15 cellular contexts compared by ENCODE assay signal in the genomic region with DNA sequence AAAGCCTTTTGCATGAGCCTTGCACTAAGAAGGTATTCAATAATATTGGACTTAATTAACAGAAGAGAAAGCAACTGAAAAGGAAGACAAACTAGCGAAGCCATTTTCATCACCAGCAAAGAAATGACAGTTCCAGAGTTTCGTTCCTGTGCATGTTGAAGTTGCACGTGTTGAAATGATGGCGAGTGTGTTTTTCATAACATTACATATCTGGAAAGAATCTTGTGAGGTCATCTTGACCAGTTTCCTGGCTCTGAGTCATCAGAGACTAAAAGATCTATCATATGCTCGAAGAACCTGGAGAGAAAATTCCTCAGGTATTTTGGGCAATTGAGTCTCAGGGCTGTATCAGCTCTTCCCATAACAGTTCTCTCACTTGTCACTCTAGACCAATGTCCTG.
DNase-seq lines count a peak whose midpoint lies in the region; ATAC-seq and TF ChIP-seq lines count a peak whose summit lies in the region.
"Had no signal": no experiment of that assay in that cellular context is flagged by ENCODE, and none has a peak within 500 bp of the region (broad histone marks: within the 10 kb centered on the region; RNA-seq: fewer than 3 reads in every experiment).

No MANE protein-coding gene starts in this region.

- no peak for TF ChIP-seq CTCF in IMR-90 (conservative IDR thresholded peaks at IDR 0.05; ENCODE audit: low read depth, low read length)
- TF ChIP-seq CTCF in astrocyte of the spinal cord (IDR thresholded peaks at IDR 0.05; ENCODE audit: low read depth, low read length): no peak

- H3K27ac ChIP-seq in IMR-90 (ENCODE audit: insufficient read depth, low read length) (no peak overlapping the region), caudate nucleus (ENCODE audit: low read depth, low read length) (no peak overlapping the region)

- no peaks in the 10 kb centered on the region for H3K27me3 ChIP-seq in IMR-90 (ENCODE audit: control insufficient read depth, insufficient read depth, low read length)

- no peak overlapping the region for H3K4ac ChIP-seq in IMR-90 (ENCODE audit: low read depth, low read length)

- peak overlapping the region; percentile 17; the same call in 1 of the 2 replicates for H3K14ac ChIP-seq in IMR-90 (replicated peaks; ENCODE audit: low read depth, low read length)

- H2AK9ac ChIP-seq in IMR-90 (replicated peaks; ENCODE audit: low read depth, low read length, poor library complexity): no peak overlapping the region

- no peak overlapping the region for H3K56ac ChIP-seq in IMR-90 (ENCODE audit: extremely low read depth, insufficient read depth, low read length)

- in situ Hi-C loops in IMR-90 (cut with MboI; ENCODE audit: low sequenced_read_pairs): no loop called here
- in situ Hi-C loops in astrocyte of the spinal cord (cut with HindIII; ENCODE audit: low sequenced_read_pairs): no loop called here

- no peak overlapping the region for H3K9ac ChIP-seq in IMR-90 (ENCODE audit: low read depth, low read length)

- H2AFZ ChIP-seq in IMR-90 (replicated peaks; ENCODE audit: low read length, poor library complexity): no peak overlapping the region

- CTCF ChIA-PET in IMR-90 (lab: Yijun Ruan, JAX): interaction anchor here (0.9 to 1.3 kb wide), 2 partner anchors 66 to 100 kb away, joined by 3 read pairs; no protein-coding TSS in a partner anchor

- intact Hi-C loops in IMR-90 (cut with micrococcal nuclease): no loop called here

- peak overlapping the region; percentile 57; the same call in 1 of the 2 replicates for H2BK20ac ChIP-seq in IMR-90 (ENCODE audit: low read depth, low read length)

- H3K9me3 ChIP-seq in IMR-90 (ENCODE audit: control insufficient read depth, insufficient read depth, low read length): no peaks in the 10 kb centered on the region

- H3K23ac ChIP-seq in IMR-90 (ENCODE audit: low read depth, low read length): peak overlapping the region; percentile 64; the same call in 1 of the 2 replicates

- no CpG with 5 or more reads among the region's 5 CpGs for WGBS in IMR-90 (ENCODE audit: extremely low coverage in 2 of 2, insufficient read length in 1 of 2), 2 experiments

- dilution Hi-C loops in IMR-90 (cut with HindIII; ENCODE audit: low sequenced_read_pairs, unreplicated experiment): no loop called here

- no peak overlapping the region for H4K5ac ChIP-seq in IMR-90 (ENCODE audit: low read depth, low read length)

- peak; percentile 46; the same call in 1 of the 2 replicates for ATAC-seq in IMR-90 (ENCODE audit: low read depth)
- no peak for ATAC-seq in HG03439 (IDR thresholded peaks at IDR 0.05; ENCODE audit: unreplicated experiment)
- ATAC-seq in GM18517 (IDR thresholded peaks at IDR 0.05; ENCODE audit: unreplicated experiment): no peak
- ATAC-seq: activated T-cell treated with anti-CD3 and anti-CD28 coated beads, Interleukin-2, amount 50 U/mL, for 4 hours had no signal

- 0 out of 2 replicates have a peak overlapping the region, but pooled peaks have one; percentile 5 for H2AK5ac ChIP-seq in IMR-90 (ENCODE audit: low read depth, low read length)

- no TSS peak for BruUV-seq in IMR-90 (replicated peaks; lab: Mats Ljungman, UMichigan)

- no peaks in the 10 kb centered on the region for H3K36me3 ChIP-seq in IMR-90 (ENCODE audit: control insufficient read depth, insufficient read depth, low read length)

- H3K4me1 ChIP-seq in IMR-90 (ENCODE audit: control insufficient read depth, insufficient read depth, low read length): peaks cover 16% of the 10 kb centered on the region

- H4K20me1 ChIP-seq in IMR-90 (ENCODE audit: insufficient read depth, low read length): no peaks in the 10 kb centered on the region

- H3K4me3 ChIP-seq in IMR-90 (ENCODE audit: insufficient read depth, low read depth, low read length) (no peak overlapping the region), astrocyte of the spinal cord (ENCODE audit: low read depth, low read length) (no peak overlapping the region)

- H3K4me2 ChIP-seq in IMR-90 (ENCODE audit: low read depth, low read length): peak overlapping the region; percentile 60; the same call in 1 of the 2 replicates

- H2BK15ac ChIP-seq in IMR-90 (ENCODE audit: low read depth, low read length): no peak overlapping the region

- peaks cover 14% of the 10 kb centered on the region for H3K9me1 ChIP-seq in IMR-90 (ENCODE audit: insufficient read depth, low read length)

- H2BK5ac ChIP-seq in IMR-90 (ENCODE audit: low read depth, low read length, poor library complexity, severe bottlenecking): peak overlapping the region; percentile 68

- H4K91ac ChIP-seq in IMR-90 (ENCODE audit: insufficient read depth, low read depth, low read length): no peak overlapping the region

- TF ChIP-seq RAD21 in IMR-90 (IDR thresholded peaks at IDR 0.05; ENCODE audit: low read length): no peak

- H3K79me1 ChIP-seq in IMR-90 (ENCODE audit: low read depth in 1 of 2, low read length in 2 of 2): 0 out of 4 replicates have a peak, but pooled peaks cover 0 to 4% of the 10 kb centered on the region in 2 experiments

- peak; percentile 70 for DNase-seq in AG08396 (ENCODE audit: low spot score)
- peak; percentile 94 for DNase-seq in IMR-90
- DNase-seq in astrocyte of the spinal cord (ENCODE audit: low read depth, low spot score): peak; percentile 85
- DNase-seq in hepatic stellate cell (ENCODE audit: low spot score): peak; percentile 80
- no peak for DNase-seq in caudate nucleus (lab: John Stamatoyannopoulos, UW)
- DNase-seq in HuH-7 (ENCODE audit: low spot score): no peak
- DNase-seq: activated CD4-positive, alpha-beta T cell treated with anti-CD3 and anti-CD28 coated beads for 4 hours; activated T-cell treated with anti-CD3 and anti-CD28 coated beads, Interleukin-2, amount 50 U/mL, for 4 hours; aorta; C1 segment of cervical spinal cord; NK-92 treated with Interleukin-12 subunit alpha and Interleukin-12 subunit beta, amount 100 ng/mL, for 24 hours; posterior cingulate gyrus; stimulated activated naive CD4-positive, alpha-beta T cell treated with Interleukin-2 at 50 U/mL for 16 hours had no signal

- H2BK120ac ChIP-seq in IMR-90 (ENCODE audit: low read depth, low read length): peak overlapping the region; percentile 20; the same call in 1 of the 2 replicates

- POLR2A ChIA-PET in IMR-90 (lab: Charles Lee; ENCODE audit: unreplicated experiment): no interaction called here

- no peak for TF ChIP-seq POLR2A in IMR-90 (IDR thresholded peaks at IDR 0.05; ENCODE audit: low read depth, low read length)

- H3K18ac ChIP-seq in IMR-90 (ENCODE audit: low read depth, low read length): peak overlapping the region; percentile 17; the same call in 1 of the 2 replicates

- H4K8ac ChIP-seq in IMR-90 (ENCODE audit: low read depth in 2 of 2, low read length in 2 of 2): no peak overlapping the region; a peak in 1 of 4 replicates

TF ChIP-seq in IMR-90, 13 proteins besides CTCF, POLR2A, EP300 and RAD21:
- TF ChIP-seq FOS (IDR thresholded peaks at IDR 0.05; ENCODE audit: low read depth, low read length): peak; percentile 84
- no peak for TF ChIP-seq MAFK (IDR thresholded peaks at IDR 0.05; ENCODE audit: low read depth, low read length)
- no peak for TF ChIP-seq CHD1 (IDR thresholded peaks at IDR 0.05; ENCODE audit: low read depth, low read length)
- TF ChIP-seq MAZ (IDR thresholded peaks at IDR 0.05; ENCODE audit: borderline replicate concordance, low read depth, low read length): no peak
- peak; percentile 97 for TF ChIP-seq BHLHE40 (IDR thresholded peaks at IDR 0.05; ENCODE audit: low read depth, low read length)
- no peak for TF ChIP-seq SMC3 (IDR thresholded peaks at IDR 0.05; ENCODE audit: low read depth, low read length)
- TF ChIP-seq CEBPB (IDR thresholded peaks at IDR 0.05; ENCODE audit: low read depth, low read length): peak; percentile 51; the same call in 1 of the 2 replicates
- TF ChIP-seq RFX5 (IDR thresholded peaks at IDR 0.05; ENCODE audit: low read depth, low read length): no peak
- TF ChIP-seq USF2 (IDR thresholded peaks at IDR 0.05; ENCODE audit: low read depth, low read length): peak; percentile 17; the same call in 1 of the 2 replicates
- TF ChIP-seq MXI1 (IDR thresholded peaks at IDR 0.05; ENCODE audit: borderline replicate concordance, low read depth, low read length): peak; percentile 93

Comparison
In these comparisons a context has a peak if more than half of its experiments do, and no peak if none do; other contexts are left out.
1. DNase-seq: peak in AG08396 (single experiment), IMR-90 (single experiment), astrocyte of the spinal cord (single experiment) and hepatic stellate cell (single experiment); none in caudate nucleus (0 of 61) and HuH-7 (single experiment).